ENCODE assay signal across 15 cellular contexts in genomic region chr7:36690514-36691187, GRCh38. TPM values are rescaled to one million over a fixed set of nuclear protein-coding genes. Genes with fewer than 3 reads are reported as not detected.
DNase-seq lines count a peak whose midpoint lies in the region; ATAC-seq lines count a peak whose summit lies in the region.
"Had no signal": no experiment of that assay in that cellular context is flagged by ENCODE, and none has a peak within 500 bp of the region (broad histone marks: within the 10 kb centered on the region; RNA-seq: fewer than 3 reads in every experiment).

No MANE protein-coding gene starts in this region.

- H3K36me3 Mint-ChIP-seq in activated CD4-positive, alpha-beta T cell treated with anti-CD3 and anti-CD28 coated beads for 36 hours (ENCODE audit: low read depth), result peaks cover 17% of the 10 kb centered on the region
- peaks cover 0 to 24% (median 6%) of the 10 kb centered on the region in 3 donors for H3K36me3 Mint-ChIP-seq in naive thymus-derived CD8-positive, alpha-beta T cell

- peak overlapping the region; percentile 92 for H3K27ac Mint-ChIP-seq in activated CD4-positive, alpha-beta T cell treated with anti-CD3 and anti-CD28 coated beads for 36 hours
- H3K27ac Mint-ChIP-seq in naive thymus-derived CD8-positive, alpha-beta T cell, result peak overlapping the region; percentile 31 to 94 (median 84)

- intact Hi-C loops in activated CD4-positive, alpha-beta T cell treated with anti-CD3 and anti-CD28 coated beads for 36 hours (cut with DNase I, micrococcal nuclease), result loop anchor here in 1 of 2 experiments (1.0 to 2.0 kb wide), 2 partner anchors 36 to 339 kb away; no protein-coding TSS in a partner anchor

- no peak for DNase-seq in activated CD4-positive, alpha-beta T cell treated with anti-CD3 and anti-CD28 coated beads for 36 hours
- no peak for DNase-seq in activated CD4-positive, alpha-beta T cell treated with anti-CD3 and anti-CD28 coated beads for 48 hours
- DNase-seq in SK-N-DZ (ENCODE audit: low spot score) (peak; percentile 88), hippocampal formation (lab: John Stamatoyannopoulos, UW) (no peak), GF-D8 (lab: John Stamatoyannopoulos, UW) (no peak), middle frontal gyrus (ENCODE audit: extremely low spot score, low spot score) (no peak)
- DNase-seq in naive thymus-derived CD8-positive, alpha-beta T cell, result no peak
- DNase-seq: DMS 273 treated with DMSO at 0.1 percent for 48 hours, IMR-90, NCI-H1694 treated with DMSO at 0.1 percent for 48 hours, NCI-H526 treated with DMSO at 0.1 percent for 48 hours had no signal

- POLR2A ChIA-PET in activated CD4-positive, alpha-beta T cell treated with anti-CD3 and anti-CD28 coated beads for 36 hours (lab: Charles Lee), result no interaction called here
- POLR2A ChIA-PET in naive thymus-derived CD8-positive, alpha-beta T cell (lab: Charles Lee), result interaction anchor here (1.0 kb wide), 1 partner anchor 98 kb away, joined by 3 read pairs; no protein-coding TSS in a partner anchor

- peaks cover 1% of the 10 kb centered on the region for H3K9me3 Mint-ChIP-seq in activated CD4-positive, alpha-beta T cell treated with anti-CD3 and anti-CD28 coated beads for 36 hours (ENCODE audit: low read depth)
- H3K9me3 Mint-ChIP-seq in naive thymus-derived CD8-positive, alpha-beta T cell, result no peaks in the 10 kb centered on the region

- CTCF ChIA-PET in activated CD4-positive, alpha-beta T cell treated with anti-CD3 and anti-CD28 coated beads for 36 hours (lab: Charles Lee), result interaction anchor here (0.6 to 2.7 kb wide), 4 partner anchors 11 to 70 kb away, joined by 3 to 16 read pairs (median 3); no protein-coding TSS in a partner anchor

- no peaks in the 10 kb centered on the region for H3K27me3 Mint-ChIP-seq in activated CD4-positive, alpha-beta T cell treated with anti-CD3 and anti-CD28 coated beads for 36 hours
- no peaks in the 10 kb centered on the region for H3K27me3 Mint-ChIP-seq in naive thymus-derived CD8-positive, alpha-beta T cell

- H3K4me1 Mint-ChIP-seq in activated CD4-positive, alpha-beta T cell treated with anti-CD3 and anti-CD28 coated beads for 36 hours, result peaks cover 68% of the 10 kb centered on the region
- H3K4me1 Mint-ChIP-seq in naive thymus-derived CD8-positive, alpha-beta T cell, result peaks cover 32 to 55% (median 50%) of the 10 kb centered on the region in 4 donors

- H3K4me3 Mint-ChIP-seq in activated CD4-positive, alpha-beta T cell treated with anti-CD3 and anti-CD28 coated beads for 36 hours, result peak overlapping the region; percentile 9
- peak overlapping the region in 4 of 10 donors; percentile 12 to 46 (median 38) for H3K4me3 Mint-ChIP-seq in naive thymus-derived CD8-positive, alpha-beta T cell

- ATAC-seq in activated CD4-positive, alpha-beta T cell treated with anti-CD3 and anti-CD28 coated beads for 36 hours, result peak; percentile 52
- peak; percentile 52 for ATAC-seq in GM21447 (IDR thresholded peaks at IDR 0.05; ENCODE audit: unreplicated experiment)
- no peak for ATAC-seq in naive thymus-derived CD8-positive, alpha-beta T cell
- ATAC-seq: A549, Right ventricle myocardium inferior had no signal

RNA-seq across cellular contexts. Expression of gene AOAH, which starts 33.6 kb away (rescaled TPM):
- total RNA-seq in activated CD4-positive, alpha-beta T cell treated with anti-CD3 and anti-CD28 coated beads for 36 hours, result 10 to 100 TPM in 1 of 2 experiments, 1 to 10 TPM in 1; 9.2 to 10.0 TPM
- 0.06 and 0.43 TPM in 2 replicates for polyA plus RNA-seq in SK-N-DZ (2014; cell fraction: cytosol; rRNA removed)
- polyA plus RNA-seq in SK-N-DZ (2014; cell fraction: nucleus; rRNA removed), result 0.23 and 0.56 TPM in 2 replicates
- 10 to 100 TPM; 30.2 to 31.4 TPM for total RNA-seq in naive thymus-derived CD8-positive, alpha-beta T cell
- 10 to 100 TPM; 40.5 to 85.9 (median 44.3) TPM for polyA plus RNA-seq in naive thymus-derived CD8-positive, alpha-beta T cell
- total RNA-seq: IMR-90, osteocyte had no signal
- polyA plus RNA-seq: IMR-90 had no signal

Comparison
In these comparisons a context has a peak if more than half of its experiments do, and no peak if none do; other contexts are left out.
1. ATAC-seq: peak in activated CD4-positive, alpha-beta T cell treated with anti-CD3 and anti-CD28 coated beads for 36 hours (single experiment) and GM21447 (single experiment); none in naive thymus-derived CD8-positive, alpha-beta T cell (0 of 2).